8 cellular contexts compared by ENCODE assay signal in the genomic region with DNA sequence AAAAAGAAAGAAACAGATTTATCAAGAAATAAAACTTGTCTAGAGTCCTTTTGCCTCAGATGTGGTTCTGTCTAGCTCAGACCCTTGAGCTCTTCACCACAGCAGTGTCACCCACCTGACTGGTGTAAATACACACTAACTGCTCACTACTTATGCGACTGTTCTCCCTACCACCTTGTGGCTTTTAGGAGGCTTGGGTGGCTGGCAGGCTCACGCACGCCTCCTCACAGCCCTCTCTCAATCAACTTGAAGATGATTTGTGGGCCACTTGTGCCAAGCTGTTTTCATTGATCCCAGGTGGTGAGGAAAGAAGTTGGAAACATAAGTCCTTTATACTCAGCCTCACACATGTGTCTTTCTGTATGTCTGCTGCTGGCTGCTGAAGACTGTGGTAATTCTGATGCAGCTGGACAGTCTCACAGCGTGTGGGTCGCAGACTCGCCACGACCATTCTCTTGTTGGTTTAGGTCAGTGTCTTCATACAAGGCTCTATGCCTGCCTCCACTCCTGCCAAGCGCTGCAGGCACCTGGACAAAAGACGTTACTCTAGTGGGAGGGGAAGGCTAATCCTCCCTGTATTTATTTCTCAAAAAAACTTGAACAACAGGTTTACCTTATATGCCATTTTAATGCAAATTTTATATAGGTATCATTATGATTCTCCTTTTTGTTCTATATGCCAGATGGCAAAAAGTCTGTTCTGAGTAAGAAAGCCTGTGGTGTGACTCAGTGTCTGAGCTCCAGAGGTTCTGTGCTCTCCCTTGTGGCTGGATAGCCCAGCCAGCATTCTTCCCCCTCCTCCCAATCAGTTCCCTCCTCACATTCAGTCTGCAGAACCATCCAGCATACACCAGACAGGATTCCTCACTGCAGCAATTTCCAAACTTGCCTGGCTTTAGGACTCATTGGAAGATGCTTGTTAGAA.
DNase-seq lines count a peak whose midpoint lies in the region; ATAC-seq and TF ChIP-seq lines count a peak whose summit lies in the region.

No MANE protein-coding gene starts in this region.

- intact Hi-C loops in HCT116 (cut with micrococcal nuclease) (no loop called here), prostate gland (cut with DNase I) (no loop called here)

- H3K79me2 ChIP-seq in HCT116 (ENCODE audit: insufficient read depth, low read length) (peaks cover 68% of the 10 kb centered on the region), MM.1S (ENCODE audit: low read length) (no peaks in the 10 kb centered on the region; the same call in 1 of the 2 replicates)

- H3K9me3 ChIP-seq in AG04450 (ENCODE audit: control insufficient read depth, insufficient read depth, low read length) = no peaks in the 10 kb centered on the region
- no peaks in the 10 kb centered on the region for H3K9me3 ChIP-seq in HCT116 (ENCODE audit: control insufficient read depth in 1 of 2, insufficient read depth in 1 of 2, low read depth in 1 of 2, low read length in 2 of 2)
- no peaks in the 10 kb centered on the region for H3K9me3 ChIP-seq in skeletal muscle satellite cell (replicated peaks; ENCODE audit: low read length)
- no peaks in the 10 kb centered on the region for H3K9me3 ChIP-seq in prostate gland
- no peaks in the 10 kb centered on the region for H3K9me3 ChIP-seq in MM.1S (replicated peaks; ENCODE audit: insufficient read depth, low read length)

- DNase-seq in AG04450 (ENCODE audit: low read depth, low spot score) (no peak), HCT116 (ENCODE audit: low read depth, low spot score) (no peak), fibroblast of villous mesenchyme (ENCODE audit: low read depth) (peak; percentile 92), prostate gland (ENCODE audit: low spot score) (no peak), MM.1S (no peak), D341Med (ENCODE audit: low spot score) (no peak)

- H3K4me2 ChIP-seq in HCT116 (ENCODE audit: low read length) = peak overlapping the region; percentile 73
- H3K4me2 ChIP-seq in skeletal muscle satellite cell (ENCODE audit: low read length) = peak overlapping the region; percentile 11
- no peak overlapping the region for H3K4me2 ChIP-seq in MM.1S (ENCODE audit: low read depth, low read length)

- no TSS peak for BruUV-seq in HCT116 (replicated peaks; lab: Mats Ljungman, UMichigan)

- peak overlapping the region; percentile 46 for H3K9ac ChIP-seq in HCT116 (ENCODE audit: low read length)
- H3K9ac ChIP-seq in skeletal muscle satellite cell (ENCODE audit: low read depth, low read length) = no peak overlapping the region
- no peak overlapping the region for H3K9ac ChIP-seq in MM.1S (ENCODE audit: low read length)

- ATAC-seq in HCT116 (peak; percentile 69), SK-N-SH treated with all-trans-retinoic acid at 6 μM for 48 hours (peak; percentile 96)

- CTCF ChIA-PET in AG04450 (lab: Charles Lee) (interaction anchor here (1.3 kb wide), 1 partner anchor 116 kb away, joined by 5 read pairs; a partner anchor contains a TSS), HCT116 (lab: Charles Lee) (no interaction called here)

- H3K27me3 ChIP-seq in AG04450 (ENCODE audit: control insufficient read depth, insufficient read depth, low read length) (no peaks in the 10 kb centered on the region), HCT116 (ENCODE audit: insufficient read depth, low read length) (no peaks in the 10 kb centered on the region), skeletal muscle satellite cell (ENCODE audit: control insufficient read depth, insufficient read depth, low read length) (no peaks in the 10 kb centered on the region), prostate gland (replicated peaks; ENCODE audit: insufficient read depth) (no peaks in the 10 kb centered on the region), MM.1S (replicated peaks; ENCODE audit: insufficient read depth, low read length) (no peaks in the 10 kb centered on the region)

- WGBS in prostate gland = 39% methylated on average over 9 of the region's 9 CpGs

- TF ChIP-seq CTCF in AG04450 (IDR thresholded peaks at IDR 0.05; ENCODE audit: low read depth, low read length) = 0 out of 2 replicates have a peak, but pooled peaks have one; percentile 24
- TF ChIP-seq CTCF in HCT116 (IDR thresholded peaks at IDR 0.05 in 2 of 3, conservative IDR thresholded peaks at IDR 0.05 in 1 of 3; ENCODE audit: borderline replicate concordance in 1 of 3, insufficient read depth in 1 of 3, low read depth in 2 of 3, low read length in 2 of 3) = no peak
- TF ChIP-seq CTCF in fibroblast of villous mesenchyme (IDR thresholded peaks at IDR 0.05; ENCODE audit: insufficient read depth, low read depth, low read length) = peak; percentile 18
- no peak for TF ChIP-seq CTCF in prostate gland (IDR thresholded peaks at IDR 0.05)
- no peak for TF ChIP-seq CTCF in MM.1S (IDR thresholded peaks at IDR 0.05; ENCODE audit: low read length)

- H3K9me2 ChIP-seq in HCT116 (ENCODE audit: insufficient read depth) (no peaks in the 10 kb centered on the region), MM.1S (replicated peaks; ENCODE audit: insufficient read depth, low read length) (no peaks in the 10 kb centered on the region)

- TF ChIP-seq POLR2A in HCT116 (IDR thresholded peaks at IDR 0.05; ENCODE audit: borderline replicate concordance, extremely low read depth, insufficient read depth, insufficient read length) (no peak), prostate gland (IDR thresholded peaks at IDR 0.05) (no peak)

- H3K36me3 ChIP-seq in HCT116 (ENCODE audit: control insufficient read depth in 1 of 2, insufficient read depth in 2 of 2, low read length in 2 of 2) (no peaks in the 10 kb centered on the region), skeletal muscle satellite cell (ENCODE audit: insufficient read depth, low read length) (no peaks in the 10 kb centered on the region), prostate gland (no peaks in the 10 kb centered on the region), MM.1S (replicated peaks; ENCODE audit: insufficient read depth, low read length) (no peaks in the 10 kb centered on the region)

- no peaks in the 10 kb centered on the region for H4K20me1 ChIP-seq in HCT116 (ENCODE audit: insufficient read depth)
- no peaks in the 10 kb centered on the region for H4K20me1 ChIP-seq in MM.1S (ENCODE audit: insufficient read depth, low read length)

- H3K4me3 ChIP-seq in AG04450 (ENCODE audit: low read depth, low read length) (peak overlapping the region; percentile 21; the same call in 1 of the 2 replicates), HCT116 (replicated peaks in 1 of 2; ENCODE audit: low read depth in 1 of 2, low read length in 2 of 2) (no peak overlapping the region), fibroblast of villous mesenchyme (ENCODE audit: low read depth, low read length) (no peak overlapping the region), skeletal muscle satellite cell (ENCODE audit: low read length) (no peak overlapping the region), prostate gland (no peak overlapping the region), MM.1S (ENCODE audit: low read length) (no peak overlapping the region)

- RAD21 ChIA-PET in HCT116 (lab: Charles Lee; ENCODE audit: low non-redundant PET in 1 of 2, low total read pairs in 2 of 2, uncharacterized antibody in 2 of 2, unreplicated experiment in 2 of 2) = no interaction called here

- TF ChIP-seq RAD21 in HCT116 (IDR thresholded peaks at IDR 0.05; ENCODE audit: low read depth) = peak; percentile 13; the same call in 1 of the 2 replicates

- H3F3A ChIP-seq in MM.1S (ENCODE audit: insufficient read depth, low read length) = no peaks in the 10 kb centered on the region

- H3K27ac ChIP-seq in AG04450 (ENCODE audit: low read depth, low read length) (peak overlapping the region; percentile 76), HCT116 (ENCODE audit: low read depth, low read length) (peak overlapping the region; percentile 44), prostate gland (no peak overlapping the region), MM.1S (ENCODE audit: low read length) (no peak overlapping the region)

- POLR2A ChIA-PET in AG04450 (lab: Yijun Ruan, JAX) = interaction anchor here (0.8 kb wide), 2 partner anchors 85 to 116 kb away, joined by 3 read pairs; a partner anchor contains a TSS
- POLR2A ChIA-PET in HCT116 (lab: Charles Lee) = interaction anchor here (1.4 kb wide), 1 partner anchor 111 kb away, joined by 4 read pairs; no protein-coding TSS in a partner anchor

- H3K4me1 ChIP-seq in HCT116 (ENCODE audit: control insufficient read depth in 1 of 2, insufficient read depth in 2 of 2, low read length in 2 of 2) (peaks cover 48 to 57% of the 10 kb centered on the region in 2 experiments), skeletal muscle satellite cell (ENCODE audit: control insufficient read depth, insufficient read depth, low read length) (peaks cover 32% of the 10 kb centered on the region), prostate gland (replicated peaks) (no peaks in the 10 kb centered on the region), MM.1S (ENCODE audit: low read length) (no peaks in the 10 kb centered on the region)

- H2AFZ ChIP-seq in HCT116 (ENCODE audit: low read depth, low read length, poor library complexity, severe bottlenecking) = no peak overlapping the region
- H2AFZ ChIP-seq in MM.1S (ENCODE audit: low read length) = no peak overlapping the region

TF ChIP-seq in HCT116, 20 proteins besides CTCF, POLR2A, EP300 and RAD21:
- TF ChIP-seq SP1 (IDR thresholded peaks at IDR 0.05; ENCODE audit: low read depth) (0 out of 2 replicates have a peak, but pooled peaks have one; percentile 6), CBX3 (IDR thresholded peaks at IDR 0.05; ENCODE audit: low read depth) (no peak)

TF ChIP-seq in SK-N-SH treated with all-trans-retinoic acid at 6 μM for 48 hours, 23 proteins besides CTCF, POLR2A, EP300 and RAD21:
- TF ChIP-seq SNAI2 (CRISPR knock-in tag; IDR thresholded peaks at IDR 0.05) = no peak
- no peak for TF ChIP-seq ARNTL (CRISPR knock-in tag; IDR thresholded peaks at IDR 0.05; ENCODE audit: borderline replicate concordance, low read depth)
- TF ChIP-seq RARB (CRISPR knock-in tag; IDR thresholded peaks at IDR 0.05) = no peak
- no peak for TF ChIP-seq ZNF70 (CRISPR knock-in tag; IDR thresholded peaks at IDR 0.05)
- no peak for TF ChIP-seq ESRRG (CRISPR knock-in tag; IDR thresholded peaks at IDR 0.05)
- no peak for TF ChIP-seq CSDC2 (CRISPR knock-in tag; IDR thresholded peaks at IDR 0.05)
- no peak for TF ChIP-seq TOX (CRISPR knock-in tag; IDR thresholded peaks at IDR 0.05; ENCODE audit: borderline replicate concordance)
- TF ChIP-seq, protein P1, sequence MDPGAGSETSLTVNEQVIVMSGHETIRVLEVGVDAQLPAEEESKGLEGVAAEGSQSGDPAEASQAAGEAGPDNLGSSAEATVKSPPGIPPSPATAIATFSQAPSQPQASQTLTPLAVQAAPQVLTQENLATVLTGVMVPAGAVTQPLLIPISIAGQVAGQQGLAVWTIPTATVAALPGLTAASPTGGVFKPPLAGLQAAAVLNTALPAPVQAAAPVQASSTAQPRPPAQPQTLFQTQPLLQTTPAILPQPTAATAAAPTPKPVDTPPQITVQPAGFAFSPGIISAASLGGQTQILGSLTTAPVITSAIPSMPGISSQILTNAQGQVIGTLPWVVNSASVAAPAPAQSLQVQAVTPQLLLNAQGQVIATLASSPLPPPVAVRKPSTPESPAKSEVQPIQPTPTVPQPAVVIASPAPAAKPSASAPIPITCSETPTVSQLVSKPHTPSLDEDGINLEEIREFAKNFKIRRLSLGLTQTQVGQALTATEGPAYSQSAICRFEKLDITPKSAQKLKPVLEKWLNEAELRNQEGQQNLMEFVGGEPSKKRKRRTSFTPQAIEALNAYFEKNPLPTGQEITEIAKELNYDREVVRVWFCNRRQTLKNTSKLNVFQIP (CRISPR knock-in tag; IDR thresholded peaks at IDR 0.05; ENCODE audit: borderline replicate concordance, low read depth) = no peak

Comparison
In these comparisons a context has a peak if more than half of its experiments do, and no peak if none do; other contexts are left out.
1. H3K27ac ChIP-seq: peak in AG04450 (single experiment) and HCT116 (single experiment); none in prostate gland (0 of 2) and MM.1S (single experiment).
2. CTCF ChIP-seq: peak in AG04450 (single experiment) and fibroblast of villous mesenchyme (single experiment); none in HCT116 (0 of 3), prostate gland (0 of 4) and MM.1S (single experiment).